10 cellular contexts compared by ENCODE assay signal in genomic region chr2:223469270-223470057, GRCh38.
DNase-seq lines count a peak whose midpoint lies in the region; ATAC-seq, FAIRE-seq and TF ChIP-seq lines count a peak whose summit lies in the region.
"Had no signal": no experiment of that assay in that cellular context is flagged by ENCODE, and none has a peak within 500 bp of the region (broad histone marks: within the 10 kb centered on the region; RNA-seq: fewer than 3 reads in every experiment).

No MANE protein-coding gene starts in this region.

- H3K27ac ChIP-seq in A549: peak overlapping the region; percentile 45 to 48
- peak overlapping the region; percentile 50 to 68 for H3K27ac ChIP-seq in coronary artery
- peak overlapping the region; percentile 96 for H3K27ac ChIP-seq in mesenchymal stem cell (ENCODE audit: low read length, poor library complexity, severe bottlenecking)
- H3K27ac ChIP-seq: C4-2B had no signal

- no peaks in the 10 kb centered on the region for H3K4me1 Mint-ChIP-seq in activated T-cell treated with anti-CD3 and anti-CD28 coated beads, Interleukin-2, amount 50 U/mL, for 72 hours (ENCODE audit: low read depth)

- no peak overlapping the region for H3K4me3 ChIP-seq in A549
- no peak overlapping the region for H3K4me3 ChIP-seq in coronary artery
- no peak overlapping the region for H3K4me3 ChIP-seq in mesenchymal stem cell (ENCODE audit: insufficient read depth in 1 of 2, low read depth in 1 of 2, low read length in 2 of 2)

- H3K36me3 ChIP-seq in mesenchymal stem cell (ENCODE audit: control insufficient read depth in 1 of 2, insufficient read depth in 2 of 2, low read depth in 1 of 2, low read length in 2 of 2): no peaks in the 10 kb centered on the region

- POLR2A ChIA-PET in A549 (lab: Yijun Ruan, JAX): no interaction called here

- H3K4me1 ChIP-seq in A549: peaks cover 32% of the 10 kb centered on the region
- H3K4me1 ChIP-seq in mesenchymal stem cell (ENCODE audit: control insufficient read depth, insufficient read depth, low read depth, low read length): peaks cover 7% of the 10 kb centered on the region

- no peak overlapping the region for H3K23ac ChIP-seq in mesenchymal stem cell (ENCODE audit: low read length in 2 of 2)

- TF ChIP-seq RAD21 in A549 (conservative IDR thresholded peaks at IDR 0.05 in 1 of 2, IDR thresholded peaks at IDR 0.05 in 1 of 2): no peak

- peak overlapping the region; percentile 75 for H3K9ac ChIP-seq in mesenchymal stem cell (ENCODE audit: low read length)

- TF ChIP-seq EP300 in A549 (IDR thresholded peaks at IDR 0.05): no peak; a peak in 1 of 5 replicates

- no peaks in the 10 kb centered on the region for H3K27me3 ChIP-seq in mesenchymal stem cell (ENCODE audit: control insufficient read depth in 1 of 2, insufficient read depth in 1 of 2, low read length in 2 of 2)

- no peak overlapping the region for H4K91ac ChIP-seq in mesenchymal stem cell (ENCODE audit: low read length)

- DNase-seq in A549 (ENCODE audit: low read depth in 1 of 2, low spot score in 1 of 2) (peak in 1 of 2 experiments; percentile 54), HK-2 (ENCODE audit: unreplicated experiment) (peak; percentile 82), coronary artery (ENCODE audit: low spot score) (no peak), mesenchymal stem cell (peak; percentile 100), SIG-M5 (lab: John Stamatoyannopoulos, UW) (no peak), UCSD-AML1 (lab: John Stamatoyannopoulos, UW; ENCODE audit: unreplicated experiment) (no peak)
- no peak for DNase-seq in activated T-cell treated with anti-CD3 and anti-CD28 coated beads, Interleukin-2, amount 50 U/mL, for 72 hours
- DNase-seq in stimulated activated naive CD4-positive, alpha-beta T cell treated with Interleukin-2 at 50 U/mL for 16 hours (lab: John Stamatoyannopoulos, UW): no peak
- DNase-seq: NCI-H187 treated with DMSO at 0.1 percent for 48 hours had no signal

- no peak overlapping the region for H2BK5ac ChIP-seq in mesenchymal stem cell (ENCODE audit: low read depth, low read length, poor library complexity, severe bottlenecking)

- H3K27me3 Mint-ChIP-seq in activated T-cell treated with anti-CD3 and anti-CD28 coated beads, Interleukin-2, amount 50 U/mL, for 72 hours (ENCODE audit: low read depth): no peaks in the 10 kb centered on the region

- WGBS in A549 (ENCODE audit: missing lambda C conversion rate): 65% methylated on average over 6 of the region's 6 CpGs
- WGBS in mesenchymal stem cell: 33% methylated on average over 3 of the region's 6 CpGs

- H3K36me3 Mint-ChIP-seq in activated T-cell treated with anti-CD3 and anti-CD28 coated beads, Interleukin-2, amount 50 U/mL, for 72 hours (ENCODE audit: insufficient read depth in 2 of 2): no peaks in the 10 kb centered on the region

- CTCF ChIA-PET in A549 (lab: Yijun Ruan, JAX): interaction anchor here (1.9 kb wide), 1 partner anchor 11 kb away, joined by 4 read pairs; no protein-coding TSS in a partner anchor

- FAIRE-seq in A549 (lab: Jason Lieb, UNC): no peak

- peak; percentile 61 to 64; a peak in 4 of 6 replicates for ATAC-seq in A549
- no peak for ATAC-seq in activated T-cell treated with anti-CD3 and anti-CD28 coated beads, Interleukin-2, amount 50 U/mL, for 72 hours (replicated peaks in 1 of 2)

- H2BK15ac ChIP-seq in mesenchymal stem cell (ENCODE audit: low read depth, poor library complexity, severe bottlenecking): no peak overlapping the region

- peaks cover 0 to 3% of the 10 kb centered on the region in 2 donors for H3K9me3 Mint-ChIP-seq in activated T-cell treated with anti-CD3 and anti-CD28 coated beads, Interleukin-2, amount 50 U/mL, for 72 hours

- H3K4ac ChIP-seq in mesenchymal stem cell (ENCODE audit: low read depth in 1 of 2, low read length in 2 of 2): peak overlapping the region in 1 of 2 experiments; percentile 52

- H3K9me3 ChIP-seq in A549: no peaks in the 10 kb centered on the region
- H3K9me3 ChIP-seq in mesenchymal stem cell (ENCODE audit: control insufficient read depth, low read length): peaks cover 1% of the 10 kb centered on the region

- TF ChIP-seq CTCF in A549 (IDR thresholded peaks at IDR 0.05): no peak
- TF ChIP-seq CTCF in coronary artery (IDR thresholded peaks at IDR 0.05): no peak

- H3K14ac ChIP-seq in mesenchymal stem cell (ENCODE audit: low read length in 2 of 2): no peak overlapping the region

- no peak overlapping the region for H2AFZ ChIP-seq in mesenchymal stem cell (ENCODE audit: low read depth, low read length)

- no peak for TF ChIP-seq POLR2A in A549 (IDR thresholded peaks at IDR 0.05; ENCODE audit: low read length)

- H2BK12ac ChIP-seq in mesenchymal stem cell (ENCODE audit: low read length in 2 of 2): no peak overlapping the region

- H3K79me1 ChIP-seq in mesenchymal stem cell (replicated peaks; ENCODE audit: low read length, poor library complexity, severe bottlenecking): no peaks in the 10 kb centered on the region

- peak overlapping the region; percentile 19 to 32 for H3K18ac ChIP-seq in mesenchymal stem cell (ENCODE audit: low read depth in 1 of 2, low read length in 2 of 2)

- H3K4me2 ChIP-seq in A549 (0 out of 3 replicates have a peak overlapping the region, but pooled peaks have one; percentile 2), mesenchymal stem cell (ENCODE audit: low read length, poor library complexity, severe bottlenecking) (no peak overlapping the region)

- no peak overlapping the region for H3K27ac Mint-ChIP-seq in activated T-cell treated with anti-CD3 and anti-CD28 coated beads, Interleukin-2, amount 50 U/mL, for 72 hours

- H3K4me3 Mint-ChIP-seq in activated T-cell treated with anti-CD3 and anti-CD28 coated beads, Interleukin-2, amount 50 U/mL, for 72 hours: no peak overlapping the region

- peak overlapping the region; percentile 89 for H2AK5ac ChIP-seq in mesenchymal stem cell (ENCODE audit: low read length, severe bottlenecking)

- H2BK120ac ChIP-seq in mesenchymal stem cell (ENCODE audit: low read depth, low read length): no peak overlapping the region

- H4K8ac ChIP-seq in mesenchymal stem cell (ENCODE audit: low read length): peak overlapping the region; percentile 7

TF ChIP-seq in A549, 52 proteins besides CTCF, POLR2A, EP300 and RAD21:
- TF ChIP-seq, protein P1, sequence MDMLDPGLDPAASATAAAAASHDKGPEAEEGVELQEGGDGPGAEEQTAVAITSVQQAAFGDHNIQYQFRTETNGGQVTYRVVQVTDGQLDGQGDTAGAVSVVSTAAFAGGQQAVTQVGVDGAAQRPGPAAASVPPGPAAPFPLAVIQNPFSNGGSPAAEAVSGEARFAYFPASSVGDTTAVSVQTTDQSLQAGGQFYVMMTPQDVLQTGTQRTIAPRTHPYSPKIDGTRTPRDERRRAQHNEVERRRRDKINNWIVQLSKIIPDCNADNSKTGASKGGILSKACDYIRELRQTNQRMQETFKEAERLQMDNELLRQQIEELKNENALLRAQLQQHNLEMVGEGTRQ (IDR thresholded peaks at IDR 0.05): peak; percentile 81
- TF ChIP-seq NFE2L2 (conservative IDR thresholded peaks at IDR 0.05; ENCODE audit: low read length) (0 out of 2 replicates have a peak, but pooled peaks have one; percentile 13), CHD4 (IDR thresholded peaks at IDR 0.05; ENCODE audit: borderline replicate concordance) (no peak)

Comparison
In these comparisons a context has a peak if more than half of its experiments do, and no peak if none do; other contexts are left out.
1. ATAC-seq: peak in A549 (2 of 2); none in activated T-cell treated with anti-CD3 and anti-CD28 coated beads, Interleukin-2, amount 50 U/mL, for 72 hours (0 of 2).
2. DNase-seq: peak in HK-2 (single experiment) and mesenchymal stem cell (single experiment); none in coronary artery (single experiment), activated T-cell treated with anti-CD3 and anti-CD28 coated beads, Interleukin-2, amount 50 U/mL, for 72 hours (0 of 2), SIG-M5 (single experiment), UCSD-AML1 (single experiment) and stimulated activated naive CD4-positive, alpha-beta T cell treated with Interleukin-2 at 50 U/mL for 16 hours (single experiment).
3. Peak in every context shown above with its lines, with median percentiles within 50 percentile points of each other: H3K27ac ChIP-seq.